ENCODE assay signal across 7 cellular contexts in the genomic region with DNA sequence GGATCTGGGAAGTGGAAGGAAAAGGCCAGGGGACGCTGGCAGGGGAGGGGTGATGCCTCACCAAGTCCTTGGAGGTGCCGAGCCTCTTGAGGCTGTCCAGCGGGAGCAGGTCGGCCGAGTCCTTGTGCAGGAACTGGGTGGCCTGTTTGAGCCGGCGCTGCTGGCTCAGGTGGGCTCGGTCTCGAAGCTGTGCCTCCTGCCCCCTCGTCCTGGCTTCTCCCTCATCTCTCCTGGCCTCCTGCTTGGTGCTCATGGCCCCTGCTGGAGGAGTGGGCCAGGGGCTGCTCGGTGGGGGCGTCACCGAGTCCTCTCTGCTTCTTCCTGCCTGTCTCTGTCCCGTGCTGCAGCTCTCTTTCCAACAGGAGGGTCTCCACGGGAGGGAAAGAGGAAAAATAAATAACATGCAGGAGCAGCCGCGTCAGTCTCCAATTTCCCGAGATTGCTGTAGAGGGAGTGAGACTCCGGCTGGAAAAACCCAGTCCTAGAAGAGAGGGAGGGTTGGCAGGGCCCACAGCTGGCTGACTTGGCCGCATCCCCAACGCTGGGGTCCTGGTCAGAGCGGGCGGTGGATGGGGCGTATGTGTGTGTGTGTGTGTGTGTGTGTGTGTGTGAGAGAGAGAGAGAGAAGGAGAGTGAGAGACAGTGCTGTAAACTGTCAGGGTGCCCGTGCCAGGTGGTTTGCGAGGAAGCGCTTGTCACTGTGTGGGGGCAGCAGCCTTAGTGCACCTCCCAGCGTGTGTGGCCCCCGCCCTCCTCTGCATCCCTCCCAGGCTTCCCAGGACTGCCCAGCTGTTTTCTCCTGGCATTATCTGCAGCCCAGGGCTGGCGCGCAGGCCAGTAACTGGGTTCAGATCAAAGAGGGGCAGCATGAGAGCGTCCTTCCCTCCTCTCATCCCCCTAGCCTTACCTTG. TPM values are rescaled to one million over a fixed set of nuclear protein-coding genes. Genes with fewer than 3 reads are reported as not detected.
DNase-seq lines count a peak whose midpoint lies in the region; ATAC-seq and TF ChIP-seq lines count a peak whose summit lies in the region.

A gene with protein sequence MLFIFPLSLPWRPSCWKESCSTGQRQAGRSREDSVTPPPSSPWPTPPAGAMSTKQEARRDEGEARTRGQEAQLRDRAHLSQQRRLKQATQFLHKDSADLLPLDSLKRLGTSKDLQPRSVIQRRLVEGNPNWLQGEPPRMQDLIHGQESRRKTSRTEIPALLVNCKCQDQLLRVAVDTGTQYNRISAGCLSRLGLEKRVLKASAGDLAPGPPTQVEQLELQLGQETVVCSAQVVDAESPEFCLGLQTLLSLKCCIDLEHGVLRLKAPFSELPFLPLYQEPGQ (minus strand): TSS at position 455 of the 911 bp plus-strand sequence. CDS start 52 bp downstream, at position 403.

- peak within 1 kb of the TSS; percentile 69 to 91 (median 85) for H3K27ac Mint-ChIP-seq in brain
- H3K27ac Mint-ChIP-seq in stimulated activated naive B cell treated with anti-CD40 and anti-IgM and Interleukin-4, amounts not matched to agents 10 μg/mL and 1 μg/mL and 100 μg/mL, for 72 hours = peak within 1 kb of the TSS; percentile 68

- H3K4me1 Mint-ChIP-seq in brain = peaks cover 37% of the 10 kb centered on the region
- H3K4me1 Mint-ChIP-seq in stimulated activated naive B cell treated with anti-CD40 and anti-IgM and Interleukin-4, amounts not matched to agents 10 μg/mL and 1 μg/mL and 100 μg/mL, for 72 hours = peaks cover 6 to 11% of the 10 kb centered on the region in 2 donors

- H3K9me3 Mint-ChIP-seq in brain = no peaks in the 10 kb centered on the region
- H3K9me3 Mint-ChIP-seq in stimulated activated naive B cell treated with anti-CD40 and anti-IgM and Interleukin-4, amounts not matched to agents 10 μg/mL and 1 μg/mL and 100 μg/mL, for 72 hours = no peaks in the 10 kb centered on the region

- no peak for TF ChIP-seq CTCF in brain (conservative IDR thresholded peaks at IDR 0.05)

- H3K27me3 Mint-ChIP-seq in brain = peaks cover 3% of the 10 kb centered on the region
- no peaks in the 10 kb centered on the region for H3K27me3 Mint-ChIP-seq in stimulated activated naive B cell treated with anti-CD40 and anti-IgM and Interleukin-4, amounts not matched to agents 10 μg/mL and 1 μg/mL and 100 μg/mL, for 72 hours

- ATAC-seq in stimulated activated naive B cell treated with anti-CD40 and anti-IgM and Interleukin-4, amounts not matched to agents 10 μg/mL and 1 μg/mL and 100 μg/mL, for 72 hours (replicated peaks) = no peak
- ATAC-seq in GM21825 (IDR thresholded peaks at IDR 0.05; ENCODE audit: unreplicated experiment) = no peak

- DNase-seq in NCI-H1694 (lab: John Stamatoyannopoulos, UW) = peak; percentile 70
- peak; percentile 64 for DNase-seq in inferior parietal cortex (ENCODE audit: extremely low spot score)
- DNase-seq in stimulated activated naive B cell treated with anti-CD40 and anti-IgM and Interleukin-4, amounts not matched to agents 10 μg/mL and 1 μg/mL and 100 μg/mL, for 72 hours = no peak
- DNase-seq in stimulated activated naive CD4-positive, alpha-beta T cell (lab: John Stamatoyannopoulos, UW) = no peak
- no peak for DNase-seq in COLO668 (lab: John Stamatoyannopoulos, UW; ENCODE audit: unreplicated experiment)

- H3K36me3 Mint-ChIP-seq in brain = peaks cover 17% of the 10 kb centered on the region
- H3K36me3 Mint-ChIP-seq in stimulated activated naive B cell treated with anti-CD40 and anti-IgM and Interleukin-4, amounts not matched to agents 10 μg/mL and 1 μg/mL and 100 μg/mL, for 72 hours = peaks cover 37 to 55% of the 10 kb centered on the region in 2 donors

- peak within 1 kb of the TSS; percentile 64 to 81 (median 77) for H3K4me3 Mint-ChIP-seq in brain
- H3K4me3 Mint-ChIP-seq in stimulated activated naive B cell treated with anti-CD40 and anti-IgM and Interleukin-4, amounts not matched to agents 10 μg/mL and 1 μg/mL and 100 μg/mL, for 72 hours = no peak within 1 kb of the TSS

RNA-seq across cellular contexts. Expression of the gene that starts here (rescaled TPM):
- polyA plus RNA-seq in brain (ENCODE audit: insufficient read depth, low read depth, low replicate concordance) = 8.9 TPM

Comparison
In these comparisons a context has a peak if more than half of its experiments do, and no peak if none do; other contexts are left out.
1. DNase-seq: peak in NCI-H1694 (single experiment) and inferior parietal cortex (single experiment); none in stimulated activated naive B cell treated with anti-CD40 and anti-IgM and Interleukin-4, amounts not matched to agents 10 μg/mL and 1 μg/mL and 100 μg/mL, for 72 hours (single experiment), stimulated activated naive CD4-positive, alpha-beta T cell (0 of 6) and COLO668 (single experiment).
2. H3K4me3 Mint-ChIP-seq: peak in brain (5 of 5); none in stimulated activated naive B cell treated with anti-CD40 and anti-IgM and Interleukin-4, amounts not matched to agents 10 μg/mL and 1 μg/mL and 100 μg/mL, for 72 hours (0 of 2).